ENCODE assay signal across 21 cellular contexts in the genomic region with DNA sequence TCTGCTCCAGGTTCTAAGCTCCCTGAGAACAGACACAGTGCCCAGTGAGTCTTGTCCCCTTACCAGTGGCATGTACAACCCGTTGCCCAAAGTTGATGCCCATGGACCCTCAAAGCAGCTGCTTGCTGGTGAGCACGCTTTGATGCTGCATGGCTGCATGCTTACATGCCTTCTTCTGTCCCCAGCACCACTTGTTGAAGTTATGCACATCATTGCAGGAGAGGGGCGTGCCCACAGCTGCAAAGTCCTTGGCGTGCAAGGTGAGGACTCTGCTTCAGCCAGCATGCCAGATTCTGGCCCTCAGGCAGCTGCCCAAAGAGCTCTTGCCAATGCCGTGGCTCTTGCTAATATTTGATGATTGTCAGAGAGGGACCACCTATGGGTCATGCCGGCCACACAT.
DNase-seq lines count a peak whose midpoint lies in the region; ATAC-seq and TF ChIP-seq lines count a peak whose summit lies in the region.
"Had no signal": no experiment of that assay in that cellular context is flagged by ENCODE, and none has a peak within 500 bp of the region (broad histone marks: within the 10 kb centered on the region; RNA-seq: fewer than 3 reads in every experiment).

No MANE protein-coding gene starts in this region.

- H3K9me3 ChIP-seq in right cardiac atrium (ENCODE audit: control insufficient read depth, low read length): no peaks in the 10 kb centered on the region
- H3K9me3 ChIP-seq in right atrium auricular region: no peaks in the 10 kb centered on the region
- no peaks in the 10 kb centered on the region for H3K9me3 ChIP-seq in thoracic aorta
- H3K9me3 ChIP-seq: BLaER1 had no signal

- H3K36me3 ChIP-seq in right atrium auricular region: no peaks in the 10 kb centered on the region
- no peaks in the 10 kb centered on the region for H3K36me3 ChIP-seq in thoracic aorta
- H3K36me3 ChIP-seq: BLaER1 had no signal

- peak; percentile 7 for ATAC-seq in Right ventricle myocardium inferior
- no peak for ATAC-seq in right cardiac atrium
- peak; percentile 30 for ATAC-seq in esophagus mucosa
- ATAC-seq in thoracic aorta (ENCODE audit: insufficient number of reproducible peaks, low FRiP score, low read depth): no peak
- ATAC-seq in activated CD8-positive, alpha-beta T cell treated with anti-CD3 and anti-CD28 coated beads, Interleukin-2, amount 10 ng/mL, durations not matched to agents 7 days and 5 days: no peak
- ATAC-seq: CD8-positive, alpha-beta T cell had no signal

- H3K4me1 Mint-ChIP-seq in activated CD8-positive, alpha-beta T cell treated with anti-CD3 and anti-CD28 coated beads, Interleukin-2, amount 10 ng/mL, durations not matched to agents 7 days and 5 days (ENCODE audit: low read depth): no peaks in the 10 kb centered on the region
- H3K4me1 Mint-ChIP-seq: B cell had no signal

- no peak overlapping the region for H3K4me3 ChIP-seq in right cardiac atrium (ENCODE audit: low read length)
- H3K4me3 ChIP-seq in right atrium auricular region: no peak overlapping the region
- H3K4me3 ChIP-seq in thoracic aorta: no peak overlapping the region
- H3K4me3 ChIP-seq: BLaER1 had no signal

- POLR2A ChIA-PET in activated CD8-positive, alpha-beta T cell treated with anti-CD3 and anti-CD28 coated beads, Interleukin-2, amount 10 ng/mL, durations not matched to agents 7 days and 5 days (lab: Charles Lee): no interaction called here

- no peaks in the 10 kb centered on the region for H3K36me3 Mint-ChIP-seq in activated CD8-positive, alpha-beta T cell treated with anti-CD3 and anti-CD28 coated beads, Interleukin-2, amount 10 ng/mL, durations not matched to agents 7 days and 5 days (ENCODE audit: low read depth)
- H3K36me3 Mint-ChIP-seq: CD8-positive, alpha-beta T cell had no signal

- H3K4me3 Mint-ChIP-seq in activated CD8-positive, alpha-beta T cell treated with anti-CD3 and anti-CD28 coated beads, Interleukin-2, amount 10 ng/mL, durations not matched to agents 7 days and 5 days: no peak overlapping the region
- H3K4me3 Mint-ChIP-seq: B cell; CD4-positive, CD25-positive, alpha-beta regulatory T cell; CD8-positive, alpha-beta T cell had no signal

- no peak overlapping the region for H3K27ac Mint-ChIP-seq in activated CD8-positive, alpha-beta T cell treated with anti-CD3 and anti-CD28 coated beads, Interleukin-2, amount 10 ng/mL, durations not matched to agents 7 days and 5 days
- H3K27ac Mint-ChIP-seq: B cell; CD8-positive, alpha-beta T cell had no signal

- CTCF ChIA-PET in activated CD8-positive, alpha-beta T cell treated with anti-CD3 and anti-CD28 coated beads, Interleukin-2, amount 10 ng/mL, durations not matched to agents 7 days and 5 days (lab: Charles Lee): no interaction called here

- H3K27me3 Mint-ChIP-seq in activated CD8-positive, alpha-beta T cell treated with anti-CD3 and anti-CD28 coated beads, Interleukin-2, amount 10 ng/mL, durations not matched to agents 7 days and 5 days (ENCODE audit: low read depth): peaks cover 3% of the 10 kb centered on the region
- H3K27me3 Mint-ChIP-seq: B cell; CD4-positive, CD25-positive, alpha-beta regulatory T cell had no signal

- H3K27me3 ChIP-seq in right cardiac atrium (ENCODE audit: control insufficient read depth, insufficient read depth) (no peaks in the 10 kb centered on the region), right atrium auricular region (no peaks in the 10 kb centered on the region), thoracic aorta (replicated peaks; ENCODE audit: insufficient read depth) (no peaks in the 10 kb centered on the region)
- H3K27me3 ChIP-seq: BLaER1 had no signal

- H3K27ac ChIP-seq in right cardiac atrium (ENCODE audit: low read length) (peak overlapping the region; percentile 50), right atrium auricular region (peak overlapping the region in 1 of 2 donors; percentile 84), thoracic aorta (peak overlapping the region; percentile 65 to 72)
- H3K27ac ChIP-seq: 22Rv1, BLaER1, C4-2B had no signal

- WGBS in right cardiac atrium: 89% methylated on average over 6 of the region's 6 CpGs

- DNase-seq in Right ventricle myocardium inferior (ENCODE audit: missing footprints): no peak
- DNase-seq in cardiac septum (ENCODE audit: low spot score): no peak
- no peak for DNase-seq in right cardiac atrium
- no peak for DNase-seq in right atrium auricular region (ENCODE audit: low spot score)
- DNase-seq in thoracic aorta (ENCODE audit: low spot score): no peak
- no peak for DNase-seq in activated CD8-positive, alpha-beta T cell treated with anti-CD3 and anti-CD28 coated beads, Interleukin-2, amount 10 ng/mL, durations not matched to agents 7 days and 5 days
- DNase-seq in COR-L47 (lab: John Stamatoyannopoulos, UW): no peak
- DNase-seq: CD4-positive, CD25-positive, alpha-beta regulatory T cell; CD8-positive, alpha-beta T cell; DMS 273 treated with DMSO at 0.1 percent for 48 hours; DMS53; DMS79 treated with DMSO at 0.1 percent for 48 hours; GF-D8; GOT3; H7; HCEC 1CT had no signal

- TF ChIP-seq CTCF in right atrium auricular region (IDR thresholded peaks at IDR 0.05) (no peak), thoracic aorta (IDR thresholded peaks at IDR 0.05) (no peak)

- intact Hi-C loops in Right ventricle myocardium inferior (cut with DNase I) (loop anchor here (5.0 kb wide), 1 partner anchor 85 kb away; no protein-coding TSS in a partner anchor), cardiac septum (cut with DNase I) (loop anchor here (5.0 kb wide), 2 partner anchors 40 to 80 kb away; no protein-coding TSS in a partner anchor), right cardiac atrium (cut with DNase I) (no loop called here)

- H3K4me1 ChIP-seq in right cardiac atrium (ENCODE audit: control insufficient read depth, insufficient read depth, low read length) (peaks cover 21% of the 10 kb centered on the region), right atrium auricular region (peaks cover 0 to 73% of the 10 kb centered on the region in 2 donors), thoracic aorta (ENCODE audit: control insufficient read depth in 1 of 2, low read depth in 2 of 2) (peaks cover 21 to 69% of the 10 kb centered on the region in 2 donors)

- H3K9me3 Mint-ChIP-seq in activated CD8-positive, alpha-beta T cell treated with anti-CD3 and anti-CD28 coated beads, Interleukin-2, amount 10 ng/mL, durations not matched to agents 7 days and 5 days (ENCODE audit: insufficient read depth): no peaks in the 10 kb centered on the region
- H3K9me3 Mint-ChIP-seq: CD4-positive, CD25-positive, alpha-beta regulatory T cell; CD8-positive, alpha-beta T cell had no signal

Comparison
In these comparisons a context has a peak if more than half of its experiments do, and no peak if none do; other contexts are left out.
1. ATAC-seq: peak in Right ventricle myocardium inferior (single experiment) and esophagus mucosa (single experiment); none in right cardiac atrium (0 of 2), thoracic aorta (single experiment) and activated CD8-positive, alpha-beta T cell treated with anti-CD3 and anti-CD28 coated beads, Interleukin-2, amount 10 ng/mL, durations not matched to agents 7 days and 5 days (single experiment).
2. intact Hi-C loops: an anchor here in Right ventricle myocardium inferior (5.0 kb wide) and cardiac septum (5.0 kb wide); none called in right cardiac atrium.